Comparison of ENCODE assay signal across 8 cellular contexts in genomic region chr1:2003564-2004131, GRCh38.
A peak's percentile ranks its signal among the peaks of the same experiment; 100 is the strongest.
DNase-seq lines count a peak whose midpoint lies in the region; ATAC-seq and TF ChIP-seq lines count a peak whose summit lies in the region.

Gene CFAP74, minus strand, starts transcription at chr1:2003786. Its CDS starts 12,830 bp downstream, at chr1:1990956.

- no peaks in the 10 kb centered on the region for H3K36me3 ChIP-seq in NT2/D1 (ENCODE audit: insufficient read depth, insufficient read length, low read length)

- H3K4me3 ChIP-seq in NT2/D1 (ENCODE audit: insufficient read length, low read depth) (peak within 1 kb of the TSS; percentile 24), retinal pigment epithelial cell (ENCODE audit: low read length) (peak within 1 kb of the TSS; percentile 40)

- no peaks in the 10 kb centered on the region for H3K4me1 ChIP-seq in NT2/D1 (ENCODE audit: insufficient read depth, insufficient read length)

- no peak for TF ChIP-seq CTCF in retinal pigment epithelial cell (conservative IDR thresholded peaks at IDR 0.05; ENCODE audit: low read depth, low read length)

- ATAC-seq in HG03432 (IDR thresholded peaks at IDR 0.05; ENCODE audit: unreplicated experiment) (no peak), HG02885 (IDR thresholded peaks at IDR 0.05; ENCODE audit: poor library complexity, unreplicated experiment) (no peak)

- DNase-seq in NCI-H146 (lab: John Stamatoyannopoulos, UW) (peak; percentile 16), NCI-H146 treated with DMSO at 0.1 percent for 48 hours (lab: John Stamatoyannopoulos, UW; ENCODE audit: unreplicated experiment) (no peak), NT2/D1 (ENCODE audit: low read depth, low spot score) (peak; percentile 72), head of caudate nucleus (peak in 41 of 42 donors; percentile 19 to 87 (median 71)), retinal pigment epithelial cell (ENCODE audit: low read depth) (no peak)
- no peak for DNase-seq in stimulated activated naive CD4-positive, alpha-beta T cell (lab: John Stamatoyannopoulos, UW)

- peak within 1 kb of the TSS; percentile 42 for H3K9ac ChIP-seq in NT2/D1 (ENCODE audit: insufficient read length, low read depth)

- intact Hi-C loops in head of caudate nucleus (cut with DNase I) = no loop called here

- peaks cover 8% of the 10 kb centered on the region for H3K27me3 ChIP-seq in NT2/D1 (ENCODE audit: insufficient read depth, insufficient read length)

- no peaks in the 10 kb centered on the region for H3K9me3 ChIP-seq in NT2/D1 (ENCODE audit: insufficient read depth, low read length)

Comparison
In these comparisons a context has a peak if more than half of its experiments do, and no peak if none do; other contexts are left out.
1. DNase-seq: peak in NCI-H146 (single experiment), NT2/D1 (single experiment) and head of caudate nucleus (41 of 42); none in NCI-H146 treated with DMSO at 0.1 percent for 48 hours (single experiment), retinal pigment epithelial cell (single experiment) and stimulated activated naive CD4-positive, alpha-beta T cell (0 of 6).